15 cellular contexts compared by ENCODE assay signal in genomic region chr3:31634485-31634884, GRCh38.
DNase-seq lines count a peak whose midpoint lies in the region; ATAC-seq and TF ChIP-seq lines count a peak whose summit lies in the region.
"Had no signal": no experiment of that assay in that cellular context is flagged by ENCODE, and none has a peak within 500 bp of the region (broad histone marks: within the 10 kb centered on the region; RNA-seq: fewer than 3 reads in every experiment).

No MANE protein-coding gene starts in this region.

- H3K27ac ChIP-seq in CD8-positive, alpha-beta T cell (ENCODE audit: low read depth, low read length), result no peak overlapping the region
- H3K27ac ChIP-seq: RWPE1 had no signal

- TF ChIP-seq CTCF in CD8-positive, alpha-beta T cell (IDR thresholded peaks at IDR 0.05), result no peak
- no peak for TF ChIP-seq CTCF in HFFc6 (IDR thresholded peaks at IDR 0.05)
- no peak for TF ChIP-seq CTCF in cardiac fibroblast (IDR thresholded peaks at IDR 0.05; ENCODE audit: low read depth, low read length)

- no peak for ATAC-seq in CD8-positive, alpha-beta T cell
- ATAC-seq in naive thymus-derived CD8-positive, alpha-beta T cell, result no peak
- ATAC-seq in GM21717 (IDR thresholded peaks at IDR 0.05; ENCODE audit: unreplicated experiment), result no peak
- ATAC-seq: right cardiac atrium had no signal

- H3K4me3 Mint-ChIP-seq in CD8-positive, alpha-beta T cell, result no peak overlapping the region
- H3K4me3 Mint-ChIP-seq in HFFc6, result peak overlapping the region; percentile 72
- H3K4me3 Mint-ChIP-seq in naive thymus-derived CD8-positive, alpha-beta T cell, result no peak overlapping the region

- H3K27me3 Mint-ChIP-seq in CD8-positive, alpha-beta T cell (ENCODE audit: low read depth), result no peaks in the 10 kb centered on the region
- no peaks in the 10 kb centered on the region for H3K27me3 Mint-ChIP-seq in HFFc6 (ENCODE audit: insufficient read depth)
- H3K27me3 Mint-ChIP-seq in naive thymus-derived CD8-positive, alpha-beta T cell, result no peaks in the 10 kb centered on the region

- H3K36me3 ChIP-seq in CD8-positive, alpha-beta T cell (ENCODE audit: insufficient read depth, low read length), result no peaks in the 10 kb centered on the region

- no peaks in the 10 kb centered on the region for H3K27me3 ChIP-seq in CD8-positive, alpha-beta T cell (ENCODE audit: insufficient read depth, low read length)

- no peak overlapping the region for H3K4me3 ChIP-seq in CD8-positive, alpha-beta T cell (ENCODE audit: low read depth, low read length)
- no peak overlapping the region for H3K4me3 ChIP-seq in cardiac fibroblast (replicated peaks in 1 of 2; ENCODE audit: low read depth in 2 of 2, low read length in 2 of 2)
- H3K4me3 ChIP-seq: HAP-1 had no signal

- peaks cover 42% of the 10 kb centered on the region for H3K4me1 ChIP-seq in CD8-positive, alpha-beta T cell (ENCODE audit: insufficient read depth, low read length)

- DNase-seq in CD8-positive, alpha-beta T cell, result no peak
- DNase-seq in HFFc6, result peak; percentile 95
- peak; percentile 5 to 14 for DNase-seq in cardiac fibroblast (ENCODE audit: low read depth in 2 of 2)
- no peak for DNase-seq in naive thymus-derived CD8-positive, alpha-beta T cell
- DNase-seq in SK-N-DZ (ENCODE audit: low spot score), result no peak
- no peak for DNase-seq in NCI-H82 (lab: John Stamatoyannopoulos, UW)
- DNase-seq: activated T-cell treated with anti-CD3 and anti-CD28 coated beads for 4 hours, caudate nucleus, NCI-H1105, NCI-H510A, right cardiac atrium, substantia nigra had no signal

- H3K36me3 Mint-ChIP-seq in CD8-positive, alpha-beta T cell, result peaks cover 61% of the 10 kb centered on the region
- peaks cover 18% of the 10 kb centered on the region for H3K36me3 Mint-ChIP-seq in HFFc6 (ENCODE audit: low read depth)
- peaks cover 6 to 64% (median 39%) of the 10 kb centered on the region in 3 donors for H3K36me3 Mint-ChIP-seq in naive thymus-derived CD8-positive, alpha-beta T cell

- POLR2A ChIA-PET in CD8-positive, alpha-beta T cell (lab: Charles Lee), result no interaction called here
- POLR2A ChIA-PET in naive thymus-derived CD8-positive, alpha-beta T cell (lab: Charles Lee), result interaction anchor here (1.0 kb wide), 1 partner anchor 9 kb away, joined by 4 read pairs; no protein-coding TSS in a partner anchor

- no peaks in the 10 kb centered on the region for H3K9me3 ChIP-seq in CD8-positive, alpha-beta T cell (ENCODE audit: low read length)
- H3K9me3 ChIP-seq: HAP-1 had no signal

- CTCF ChIA-PET in CD8-positive, alpha-beta T cell (lab: Charles Lee), result no interaction called here

- H3K27ac Mint-ChIP-seq in CD8-positive, alpha-beta T cell, result peak overlapping the region; percentile 39
- H3K27ac Mint-ChIP-seq in HFFc6, result peak overlapping the region; percentile 91
- peak overlapping the region; percentile 9 to 96 (median 70) for H3K27ac Mint-ChIP-seq in naive thymus-derived CD8-positive, alpha-beta T cell

- H3K4me1 Mint-ChIP-seq in CD8-positive, alpha-beta T cell (ENCODE audit: low read depth), result peaks cover 46% of the 10 kb centered on the region
- H3K4me1 Mint-ChIP-seq in HFFc6 (ENCODE audit: low read depth), result peaks cover 38% of the 10 kb centered on the region
- peaks cover 12 to 52% (median 47%) of the 10 kb centered on the region in 4 donors for H3K4me1 Mint-ChIP-seq in naive thymus-derived CD8-positive, alpha-beta T cell

- intact Hi-C loops in CD8-positive, alpha-beta T cell (cut with DNase I, micrococcal nuclease), result loop anchor here (10.0 kb wide), 2 partner anchors 420 to 480 kb away; no protein-coding TSS in a partner anchor

- H3K9me3 Mint-ChIP-seq in CD8-positive, alpha-beta T cell, result no peaks in the 10 kb centered on the region
- H3K9me3 Mint-ChIP-seq in HFFc6, result no peaks in the 10 kb centered on the region
- no peaks in the 10 kb centered on the region for H3K9me3 Mint-ChIP-seq in naive thymus-derived CD8-positive, alpha-beta T cell

Comparison
In these comparisons a context has a peak if more than half of its experiments do, and no peak if none do; other contexts are left out.
1. DNase-seq: peak in HFFc6 (single experiment) and cardiac fibroblast (2 of 2); none in CD8-positive, alpha-beta T cell (0 of 7), naive thymus-derived CD8-positive, alpha-beta T cell (0 of 10), SK-N-DZ (single experiment) and NCI-H82 (single experiment).
2. H3K27ac Mint-ChIP-seq: peak in every context shown above with its lines; median percentile 91 in HFFc6; 70 in naive thymus-derived CD8-positive, alpha-beta T cell; 39 in CD8-positive, alpha-beta T cell.